ENCODE assay signal across 20 cellular contexts in the genomic region with DNA sequence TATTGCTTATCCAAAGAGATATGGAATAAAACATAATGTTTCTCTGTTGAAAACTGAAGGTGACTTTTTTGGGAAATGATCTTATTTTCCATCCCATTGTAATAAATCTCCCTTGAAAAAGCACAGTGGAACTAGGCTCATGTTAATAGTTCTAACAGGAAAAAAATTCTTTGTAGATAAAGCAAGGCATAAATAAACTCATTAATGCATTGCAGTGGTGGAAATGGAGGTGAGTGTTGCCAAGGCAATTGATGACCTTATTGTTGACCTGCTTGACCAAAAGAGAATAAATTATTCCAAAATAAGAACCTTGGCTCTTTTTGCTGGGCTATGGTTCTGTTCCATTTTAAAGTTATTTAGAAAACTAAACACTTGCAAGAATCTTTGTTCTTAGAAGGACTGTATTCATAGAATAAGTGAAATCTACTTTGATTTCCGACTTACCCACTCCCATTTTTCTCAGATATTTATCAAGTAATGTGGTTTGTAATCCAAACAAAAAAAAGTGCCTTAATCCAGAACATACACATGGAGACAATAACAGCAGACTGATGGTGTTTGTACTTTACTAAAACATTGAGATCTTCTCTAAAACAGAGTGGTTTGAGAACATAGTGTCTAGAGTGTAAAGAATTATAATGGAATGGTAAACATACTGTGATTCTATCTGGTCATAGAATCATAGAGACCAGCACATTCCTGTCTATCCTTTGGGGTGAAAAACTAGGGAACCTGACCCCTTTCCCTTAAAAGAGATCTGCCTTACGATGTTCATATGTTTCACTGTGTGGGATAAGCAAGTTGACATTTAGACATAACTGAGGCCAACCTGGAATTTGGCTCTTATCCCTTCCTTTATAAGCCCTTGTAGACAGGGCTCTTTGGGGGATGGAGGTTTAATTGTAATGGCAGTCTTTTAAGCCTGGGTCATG. TPM values are rescaled to one million over a fixed set of nuclear protein-coding genes. Genes with fewer than 3 reads are reported as not detected.
DNase-seq lines count a peak whose midpoint lies in the region; ATAC-seq, FAIRE-seq and TF ChIP-seq lines count a peak whose summit lies in the region.
"Had no signal": no experiment of that assay in that cellular context is flagged by ENCODE, and none has a peak within 500 bp of the region (broad histone marks: within the 10 kb centered on the region; RNA-seq: fewer than 3 reads in every experiment).

No MANE protein-coding gene starts in this region.

- ATAC-seq in sciatic nerve, result peak; percentile 55
- ATAC-seq in HG03354 (IDR thresholded peaks at IDR 0.05; ENCODE audit: poor library complexity, severe bottlenecking, unreplicated experiment), result no peak
- no peak for ATAC-seq in T-helper 17 cell
- ATAC-seq: gastrocnemius medialis; stimulated activated effector memory CD8-positive, alpha-beta T cell treated with anti-CD3 and anti-CD28 coated beads, Interleukin-12 subunit alpha, Interleukin-12 subunit beta, amount 100 ng/mL, for 72 hours had no signal

- CTCF ChIA-PET in Caco-2 (lab: Charles Lee), result no interaction called here

- intact Hi-C loops in Caco-2 (cut with micrococcal nuclease; ENCODE audit: unreplicated experiment) (no loop called here), sciatic nerve (cut with DNase I) (no loop called here)

- BruUV-seq in Caco-2 (replicated peaks; lab: Mats Ljungman, UMichigan), result no TSS peak

- H3K36me3 ChIP-seq in Caco-2 (ENCODE audit: control insufficient read depth, insufficient read depth, low read length), result no peaks in the 10 kb centered on the region; the same call in 1 of the 2 replicates
- H3K36me3 ChIP-seq: gastrocnemius medialis had no signal

- no peaks in the 10 kb centered on the region for H3K27me3 ChIP-seq in Caco-2 (replicated peaks; ENCODE audit: control insufficient read depth, insufficient read depth, low read length)
- H3K27me3 ChIP-seq: gastrocnemius medialis had no signal

- H3K4me1 Mint-ChIP-seq in Caco-2 (ENCODE audit: low read depth, unreplicated experiment) (no peaks in the 10 kb centered on the region), T-helper 17 cell (peaks cover 2% of the 10 kb centered on the region)
- H3K4me1 Mint-ChIP-seq: activated naive CD4-positive, alpha-beta T cell treated with anti-CD3 and anti-CD28 coated beads, Interleukin-2, amount 10 ng/mL, durations not matched to agents 7 days and 5 days; memory B cell; stimulated activated effector memory CD8-positive, alpha-beta T cell treated with anti-CD3 and anti-CD28 coated beads, Interleukin-12 subunit alpha, Interleukin-12 subunit beta, amount 100 ng/mL, for 72 hours had no signal

- H3K4me3 ChIP-seq in Caco-2 (ENCODE audit: low read depth, low read length) (no peak overlapping the region), fibroblast of the aortic adventitia (ENCODE audit: low read depth, low read length) (no peak overlapping the region)
- H3K4me3 ChIP-seq: gastrocnemius medialis, HAP-1, skin epidermis had no signal

- H3K9me3 ChIP-seq in Caco-2 (no peaks in the 10 kb centered on the region), T-helper 17 cell (ENCODE audit: control insufficient read depth, low read length, poor library complexity, severe bottlenecking) (no peaks in the 10 kb centered on the region)
- H3K9me3 ChIP-seq: gastrocnemius medialis, HAP-1 had no signal

- no peaks in the 10 kb centered on the region for H3K27me3 Mint-ChIP-seq in Caco-2 (ENCODE audit: insufficient read depth, unreplicated experiment)
- no peaks in the 10 kb centered on the region for H3K27me3 Mint-ChIP-seq in T-helper 17 cell
- H3K27me3 Mint-ChIP-seq: activated naive CD4-positive, alpha-beta T cell treated with anti-CD3 and anti-CD28 coated beads, Interleukin-2, amount 10 ng/mL, durations not matched to agents 7 days and 5 days; memory B cell had no signal

- H3K36me3 Mint-ChIP-seq in Caco-2 (ENCODE audit: insufficient read depth, unreplicated experiment), result peaks cover 60% of the 10 kb centered on the region
- peaks cover 9% of the 10 kb centered on the region for H3K36me3 Mint-ChIP-seq in T-helper 17 cell (ENCODE audit: low read depth)

- DNase-seq in Caco-2, result no peak
- DNase-seq in amniotic epithelial cell (ENCODE audit: low read depth), result peak; percentile 52
- peak; percentile 22 for DNase-seq in fibroblast of the aortic adventitia (ENCODE audit: low read depth)
- no peak for DNase-seq in sciatic nerve (ENCODE audit: low spot score)
- no peak for DNase-seq in RCC 7860 (ENCODE audit: low spot score)
- no peak for DNase-seq in NOMO-1 treated with dmso at 0.1 percent for 144 hours (lab: John Stamatoyannopoulos, UW; ENCODE audit: unreplicated experiment)
- no peak for DNase-seq in T-helper 17 cell
- DNase-seq: activated CD4-positive, alpha-beta T cell treated with anti-CD3 and anti-CD28 coated beads for 4 hours; activated naive CD4-positive, alpha-beta T cell treated with anti-CD3 and anti-CD28 coated beads, Interleukin-2, amount 10 ng/mL, durations not matched to agents 7 days and 5 days; caudate nucleus; COR-L47; gastrocnemius medialis; GDM1; NCI-H1092; T1000 had no signal

- H3K9me3 Mint-ChIP-seq in Caco-2 (ENCODE audit: unreplicated experiment), result no peaks in the 10 kb centered on the region
- H3K9me3 Mint-ChIP-seq: memory B cell; stimulated activated effector memory CD8-positive, alpha-beta T cell treated with anti-CD3 and anti-CD28 coated beads, Interleukin-12 subunit alpha, Interleukin-12 subunit beta, amount 100 ng/mL, for 72 hours had no signal

- POLR2A ChIA-PET in Caco-2 (lab: Charles Lee), result no interaction called here

- no peak for TF ChIP-seq CTCF in Caco-2 (IDR thresholded peaks at IDR 0.05; ENCODE audit: insufficient read depth in 1 of 2, low read depth in 1 of 2, low read length in 1 of 2, severe bottlenecking in 1 of 2, unreplicated experiment in 1 of 2)
- TF ChIP-seq CTCF in fibroblast of the aortic adventitia (IDR thresholded peaks at IDR 0.05; ENCODE audit: insufficient read depth, low read length), result no peak

- peak overlapping the region; percentile 2 for H3K27ac Mint-ChIP-seq in Caco-2 (ENCODE audit: unreplicated experiment)
- no peak overlapping the region for H3K27ac Mint-ChIP-seq in T-helper 17 cell
- H3K27ac Mint-ChIP-seq: activated naive CD4-positive, alpha-beta T cell treated with anti-CD3 and anti-CD28 coated beads, Interleukin-2, amount 10 ng/mL, durations not matched to agents 7 days and 5 days; memory B cell; stimulated activated effector memory CD8-positive, alpha-beta T cell treated with anti-CD3 and anti-CD28 coated beads, Interleukin-12 subunit alpha, Interleukin-12 subunit beta, amount 100 ng/mL, for 72 hours had no signal

- no peak for FAIRE-seq in RCC 7860 (lab: Jason Lieb, UNC)

- H3K4me3 Mint-ChIP-seq in Caco-2 (ENCODE audit: unreplicated experiment) (no peak overlapping the region), T-helper 17 cell (no peak overlapping the region)
- H3K4me3 Mint-ChIP-seq: activated naive CD4-positive, alpha-beta T cell treated with anti-CD3 and anti-CD28 coated beads, Interleukin-2, amount 10 ng/mL, durations not matched to agents 7 days and 5 days; memory B cell; stimulated activated effector memory CD8-positive, alpha-beta T cell treated with anti-CD3 and anti-CD28 coated beads, Interleukin-12 subunit alpha, Interleukin-12 subunit beta, amount 100 ng/mL, for 72 hours had no signal

- peaks cover 46% of the 10 kb centered on the region for H3K4me1 ChIP-seq in Caco-2
- H3K4me1 ChIP-seq: gastrocnemius medialis, HAP-1 had no signal

RNA-seq across cellular contexts. Expression of a gene that starts 55.4 kb away (rescaled TPM):
- 31.5 and 36.7 TPM in 2 replicates for total RNA-seq in Caco-2 (2022)
- 30.5 and 54.0 TPM in 2 replicates for total RNA-seq in fibroblast of the aortic adventitia (ENCODE audit: low replicate concordance)
- 29.2 TPM for total RNA-seq in sciatic nerve
- 10 to 100 TPM; 17.8 to 20.1 TPM for total RNA-seq in T-helper 17 cell

Comparison
In these comparisons a context has a peak if more than half of its experiments do, and no peak if none do; other contexts are left out.
1. DNase-seq: peak in amniotic epithelial cell (single experiment) and fibroblast of the aortic adventitia (single experiment); none in Caco-2 (0 of 2), sciatic nerve (single experiment), RCC 7860 (single experiment), NOMO-1 treated with dmso at 0.1 percent for 144 hours (single experiment) and T-helper 17 cell (0 of 3).